In the genomic region with DNA sequence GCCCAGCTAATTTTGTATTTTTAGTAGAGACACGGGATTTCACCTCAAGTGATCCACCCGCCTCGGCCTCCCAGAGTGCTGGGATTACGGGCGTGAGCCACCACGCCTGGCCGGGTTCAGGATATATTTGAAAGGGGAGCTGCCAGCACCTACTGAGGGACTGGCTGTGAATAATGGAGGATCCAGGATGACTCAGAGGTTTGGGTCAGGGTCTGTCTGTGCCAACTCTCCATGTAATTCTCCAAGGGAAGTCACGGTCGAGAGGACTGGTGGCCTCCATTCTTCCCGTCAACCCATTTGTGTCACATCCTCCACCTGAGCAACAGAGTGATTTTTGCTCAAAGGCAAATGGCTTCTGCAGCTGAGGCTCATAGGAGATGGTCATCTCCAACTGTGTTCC, we compare ENCODE assay signal across 2 cellular contexts.
TF ChIP-seq lines count a peak whose summit lies in the region.

No MANE protein-coding gene starts in this region.

TF ChIP-seq in HCT116, 20 proteins besides CTCF, POLR2A, EP300 and RAD21 (continued from another document):
- TF ChIP-seq, protein P1, sequence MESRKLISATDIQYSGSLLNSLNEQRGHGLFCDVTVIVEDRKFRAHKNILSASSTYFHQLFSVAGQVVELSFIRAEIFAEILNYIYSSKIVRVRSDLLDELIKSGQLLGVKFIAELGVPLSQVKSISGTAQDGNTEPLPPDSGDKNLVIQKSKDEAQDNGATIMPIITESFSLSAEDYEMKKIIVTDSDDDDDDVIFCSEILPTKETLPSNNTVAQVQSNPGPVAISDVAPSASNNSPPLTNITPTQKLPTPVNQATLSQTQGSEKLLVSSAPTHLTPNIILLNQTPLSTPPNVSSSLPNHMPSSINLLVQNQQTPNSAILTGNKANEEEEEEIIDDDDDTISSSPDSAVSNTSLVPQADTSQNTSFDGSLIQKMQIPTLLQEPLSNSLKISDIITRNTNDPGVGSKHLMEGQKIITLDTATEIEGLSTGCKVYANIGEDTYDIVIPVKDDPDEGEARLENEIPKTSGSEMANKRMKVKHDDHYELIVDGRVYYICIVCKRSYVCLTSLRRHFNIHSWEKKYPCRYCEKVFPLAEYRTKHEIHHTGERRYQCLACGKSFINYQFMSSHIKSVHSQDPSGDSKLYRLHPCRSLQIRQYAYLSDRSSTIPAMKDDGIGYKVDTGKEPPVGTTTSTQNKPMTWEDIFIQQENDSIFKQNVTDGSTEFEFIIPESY (IDR thresholded peaks at IDR 0.05; ENCODE audit: extremely low read depth, insufficient replicate concordance, low read length): no peak
- no peak for TF ChIP-seq SP1 (IDR thresholded peaks at IDR 0.05; ENCODE audit: low read depth)
- no peak for TF ChIP-seq EGR1 (IDR thresholded peaks at IDR 0.05; ENCODE audit: low read depth)
- TF ChIP-seq SRF (IDR thresholded peaks at IDR 0.05; ENCODE audit: low read depth): no peak
- no peak for TF ChIP-seq JUND (IDR thresholded peaks at IDR 0.05)
- TF ChIP-seq, protein P2, sequence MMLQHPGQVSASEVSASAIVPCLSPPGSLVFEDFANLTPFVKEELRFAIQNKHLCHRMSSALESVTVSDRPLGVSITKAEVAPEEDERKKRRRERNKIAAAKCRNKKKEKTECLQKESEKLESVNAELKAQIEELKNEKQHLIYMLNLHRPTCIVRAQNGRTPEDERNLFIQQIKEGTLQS (IDR thresholded peaks at IDR 0.05): no peak

TF ChIP-seq in GM23338, 12 proteins besides CTCF, POLR2A, EP300 and RAD21 (continued from another document):
- TF ChIP-seq, protein P3, sequence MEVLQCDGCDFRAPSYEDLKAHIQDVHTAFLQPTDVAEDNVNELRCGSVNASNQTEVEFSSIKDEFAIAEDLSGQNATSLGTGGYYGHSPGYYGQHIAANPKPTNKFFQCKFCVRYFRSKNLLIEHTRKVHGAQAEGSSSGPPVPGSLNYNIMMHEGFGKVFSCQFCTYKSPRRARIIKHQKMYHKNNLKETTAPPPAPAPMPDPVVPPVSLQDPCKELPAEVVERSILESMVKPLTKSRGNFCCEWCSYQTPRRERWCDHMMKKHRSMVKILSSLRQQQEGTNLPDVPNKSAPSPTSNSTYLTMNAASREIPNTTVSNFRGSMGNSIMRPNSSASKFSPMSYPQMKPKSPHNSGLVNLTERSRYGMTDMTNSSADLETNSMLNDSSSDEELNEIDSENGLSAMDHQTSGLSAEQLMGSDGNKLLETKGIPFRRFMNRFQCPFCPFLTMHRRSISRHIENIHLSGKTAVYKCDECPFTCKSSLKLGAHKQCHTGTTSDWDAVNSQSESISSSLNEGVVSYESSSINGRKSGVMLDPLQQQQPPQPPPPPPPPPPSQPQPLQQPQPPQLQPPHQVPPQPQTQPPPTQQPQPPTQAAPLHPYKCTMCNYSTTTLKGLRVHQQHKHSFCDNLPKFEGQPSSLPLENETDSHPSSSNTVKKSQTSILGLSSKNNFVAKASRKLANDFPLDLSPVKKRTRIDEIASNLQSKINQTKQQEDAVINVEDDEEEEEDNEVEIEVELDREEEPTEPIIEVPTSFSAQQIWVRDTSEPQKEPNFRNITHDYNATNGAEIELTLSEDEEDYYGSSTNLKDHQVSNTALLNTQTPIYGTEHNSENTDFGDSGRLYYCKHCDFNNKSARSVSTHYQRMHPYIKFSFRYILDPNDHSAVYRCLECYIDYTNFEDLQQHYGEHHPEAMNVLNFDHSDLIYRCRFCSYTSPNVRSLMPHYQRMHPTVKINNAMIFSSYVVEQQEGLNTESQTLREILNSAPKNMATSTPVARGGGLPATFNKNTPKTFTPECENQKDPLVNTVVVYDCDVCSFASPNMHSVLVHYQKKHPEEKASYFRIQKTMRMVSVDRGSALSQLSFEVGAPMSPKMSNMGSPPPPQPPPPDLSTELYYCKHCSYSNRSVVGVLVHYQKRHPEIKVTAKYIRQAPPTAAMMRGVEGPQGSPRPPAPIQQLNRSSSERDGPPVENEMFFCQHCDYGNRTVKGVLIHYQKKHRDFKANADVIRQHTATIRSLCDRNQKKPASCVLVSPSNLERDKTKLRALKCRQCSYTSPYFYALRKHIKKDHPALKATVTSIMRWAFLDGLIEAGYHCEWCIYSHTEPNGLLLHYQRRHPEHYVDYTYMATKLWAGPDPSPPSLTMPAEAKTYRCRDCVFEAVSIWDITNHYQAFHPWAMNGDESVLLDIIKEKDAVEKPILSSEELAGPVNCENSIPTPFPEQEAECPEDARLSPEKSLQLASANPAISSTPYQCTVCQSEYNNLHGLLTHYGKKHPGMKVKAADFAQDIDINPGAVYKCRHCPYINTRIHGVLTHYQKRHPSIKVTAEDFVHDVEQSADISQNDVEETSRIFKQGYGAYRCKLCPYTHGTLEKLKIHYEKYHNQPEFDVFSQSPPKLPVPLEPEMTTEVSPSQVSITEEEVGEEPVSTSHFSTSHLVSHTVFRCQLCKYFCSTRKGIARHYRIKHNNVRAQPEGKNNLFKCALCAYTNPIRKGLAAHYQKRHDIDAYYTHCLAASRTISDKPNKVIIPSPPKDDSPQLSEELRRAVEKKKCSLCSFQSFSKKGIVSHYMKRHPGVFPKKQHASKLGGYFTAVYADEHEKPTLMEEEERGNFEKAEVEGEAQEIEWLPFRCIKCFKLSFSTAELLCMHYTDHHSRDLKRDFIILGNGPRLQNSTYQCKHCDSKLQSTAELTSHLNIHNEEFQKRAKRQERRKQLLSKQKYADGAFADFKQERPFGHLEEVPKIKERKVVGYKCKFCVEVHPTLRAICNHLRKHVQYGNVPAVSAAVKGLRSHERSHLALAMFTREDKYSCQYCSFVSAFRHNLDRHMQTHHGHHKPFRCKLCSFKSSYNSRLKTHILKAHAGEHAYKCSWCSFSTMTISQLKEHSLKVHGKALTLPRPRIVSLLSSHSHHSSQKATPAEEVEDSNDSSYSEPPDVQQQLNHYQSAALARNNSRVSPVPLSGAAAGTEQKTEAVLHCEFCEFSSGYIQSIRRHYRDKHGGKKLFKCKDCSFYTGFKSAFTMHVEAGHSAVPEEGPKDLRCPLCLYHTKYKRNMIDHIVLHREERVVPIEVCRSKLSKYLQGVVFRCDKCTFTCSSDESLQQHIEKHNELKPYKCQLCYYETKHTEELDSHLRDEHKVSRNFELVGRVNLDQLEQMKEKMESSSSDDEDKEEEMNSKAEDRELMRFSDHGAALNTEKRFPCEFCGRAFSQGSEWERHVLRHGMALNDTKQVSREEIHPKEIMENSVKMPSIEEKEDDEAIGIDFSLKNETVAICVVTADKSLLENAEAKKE (CRISPR knock-in tag; IDR thresholded peaks at IDR 0.05): no peak
- TF ChIP-seq, protein P4, sequence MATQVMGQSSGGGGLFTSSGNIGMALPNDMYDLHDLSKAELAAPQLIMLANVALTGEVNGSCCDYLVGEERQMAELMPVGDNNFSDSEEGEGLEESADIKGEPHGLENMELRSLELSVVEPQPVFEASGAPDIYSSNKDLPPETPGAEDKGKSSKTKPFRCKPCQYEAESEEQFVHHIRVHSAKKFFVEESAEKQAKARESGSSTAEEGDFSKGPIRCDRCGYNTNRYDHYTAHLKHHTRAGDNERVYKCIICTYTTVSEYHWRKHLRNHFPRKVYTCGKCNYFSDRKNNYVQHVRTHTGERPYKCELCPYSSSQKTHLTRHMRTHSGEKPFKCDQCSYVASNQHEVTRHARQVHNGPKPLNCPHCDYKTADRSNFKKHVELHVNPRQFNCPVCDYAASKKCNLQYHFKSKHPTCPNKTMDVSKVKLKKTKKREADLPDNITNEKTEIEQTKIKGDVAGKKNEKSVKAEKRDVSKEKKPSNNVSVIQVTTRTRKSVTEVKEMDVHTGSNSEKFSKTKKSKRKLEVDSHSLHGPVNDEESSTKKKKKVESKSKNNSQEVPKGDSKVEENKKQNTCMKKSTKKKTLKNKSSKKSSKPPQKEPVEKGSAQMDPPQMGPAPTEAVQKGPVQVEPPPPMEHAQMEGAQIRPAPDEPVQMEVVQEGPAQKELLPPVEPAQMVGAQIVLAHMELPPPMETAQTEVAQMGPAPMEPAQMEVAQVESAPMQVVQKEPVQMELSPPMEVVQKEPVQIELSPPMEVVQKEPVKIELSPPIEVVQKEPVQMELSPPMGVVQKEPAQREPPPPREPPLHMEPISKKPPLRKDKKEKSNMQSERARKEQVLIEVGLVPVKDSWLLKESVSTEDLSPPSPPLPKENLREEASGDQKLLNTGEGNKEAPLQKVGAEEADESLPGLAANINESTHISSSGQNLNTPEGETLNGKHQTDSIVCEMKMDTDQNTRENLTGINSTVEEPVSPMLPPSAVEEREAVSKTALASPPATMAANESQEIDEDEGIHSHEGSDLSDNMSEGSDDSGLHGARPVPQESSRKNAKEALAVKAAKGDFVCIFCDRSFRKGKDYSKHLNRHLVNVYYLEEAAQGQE (IDR thresholded peaks at IDR 0.05; ENCODE audit: unreplicated experiment): no peak
- TF ChIP-seq CREB1 (CRISPR knock-in tag; IDR thresholded peaks at IDR 0.05; ENCODE audit: low read depth) (no peak), ZNF114 (CRISPR knock-in tag; IDR thresholded peaks at IDR 0.05) (no peak)
- TF ChIP-seq, protein P5, sequence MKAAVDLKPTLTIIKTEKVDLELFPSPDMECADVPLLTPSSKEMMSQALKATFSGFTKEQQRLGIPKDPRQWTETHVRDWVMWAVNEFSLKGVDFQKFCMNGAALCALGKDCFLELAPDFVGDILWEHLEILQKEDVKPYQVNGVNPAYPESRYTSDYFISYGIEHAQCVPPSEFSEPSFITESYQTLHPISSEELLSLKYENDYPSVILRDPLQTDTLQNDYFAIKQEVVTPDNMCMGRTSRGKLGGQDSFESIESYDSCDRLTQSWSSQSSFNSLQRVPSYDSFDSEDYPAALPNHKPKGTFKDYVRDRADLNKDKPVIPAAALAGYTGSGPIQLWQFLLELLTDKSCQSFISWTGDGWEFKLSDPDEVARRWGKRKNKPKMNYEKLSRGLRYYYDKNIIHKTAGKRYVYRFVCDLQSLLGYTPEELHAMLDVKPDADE (IDR thresholded peaks at IDR 0.05): no peak
TF ChIP-seq in GM23338: peak in this region for 0.
